In the genomic region with DNA sequence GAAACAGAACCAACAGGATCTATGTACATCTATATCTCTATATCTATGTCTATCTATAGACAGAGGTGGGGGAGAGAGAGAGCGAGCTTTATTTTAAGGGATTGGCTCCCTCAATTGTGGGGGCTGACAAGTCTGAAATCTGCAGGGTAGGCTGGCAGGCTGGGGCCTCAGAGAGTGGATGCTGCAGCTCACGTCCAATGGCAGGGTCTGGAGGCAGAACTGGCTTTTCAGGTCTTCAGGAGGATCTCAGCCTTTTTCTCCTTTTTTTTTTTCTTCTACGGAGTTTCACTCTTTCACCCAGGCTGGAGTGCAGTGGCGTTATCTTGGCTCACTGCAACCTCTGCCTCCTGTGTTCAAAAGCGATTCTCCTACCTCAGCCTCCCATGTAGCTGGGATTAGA, we compare ENCODE assay signal across 13 cellular contexts.
"Had no signal": no experiment of that assay in that cellular context is flagged by ENCODE, and none has a peak within 500 bp of the region (broad histone marks: within the 10 kb centered on the region; RNA-seq: fewer than 3 reads in every experiment).

No MANE protein-coding gene starts in this region.

- H3K27ac ChIP-seq: body of pancreas, colonic mucosa, esophagus muscularis mucosa, right lobe of liver had no signal

- H3K27me3 ChIP-seq: body of pancreas, colonic mucosa, esophagus muscularis mucosa, right lobe of liver, spleen had no signal

- H3K36me3 ChIP-seq: colonic mucosa, esophagus muscularis mucosa, right lobe of liver, spleen had no signal

- H3K27me3 Mint-ChIP-seq: activated CD8-positive, alpha-beta memory T cell treated with anti-CD3 and anti-CD28 coated beads, Interleukin-2, amount 10 ng/mL, durations not matched to agents 7 days and 5 days had no signal

- H3K4me1 ChIP-seq: right lobe of liver had no signal

- ATAC-seq: activated CD8-positive, alpha-beta memory T cell treated with anti-CD3 and anti-CD28 coated beads, Interleukin-2, amount 10 ng/mL, durations not matched to agents 7 days and 5 days; activated naive CD4-positive, alpha-beta T cell treated with anti-CD3 and anti-CD28 coated beads, Interleukin-2, amount 50 U/mL, for 72 hours; activated T-cell treated with anti-CD3 and anti-CD28 coated beads, Interleukin-2, amount 50 U/mL, for 4 hours; body of pancreas; right lobe of liver had no signal

- H3K4me3 ChIP-seq: body of pancreas, colonic mucosa, esophagus muscularis mucosa, right lobe of liver, spleen had no signal

- H3K9me3 ChIP-seq: body of pancreas, colonic mucosa, esophagus muscularis mucosa, right lobe of liver had no signal

- H3K4me3 Mint-ChIP-seq: activated CD8-positive, alpha-beta memory T cell treated with anti-CD3 and anti-CD28 coated beads, Interleukin-2, amount 10 ng/mL, durations not matched to agents 7 days and 5 days; activated T-cell treated with anti-CD3 and anti-CD28 coated beads, Interleukin-2, amount 50 U/mL, for 4 hours; neural crest cell had no signal

- DNase-seq: activated effector memory CD4-positive, alpha-beta T cell treated with Interleukin-2 at 50 U/mL for 16 hours; activated T-cell treated with anti-CD3 and anti-CD28 coated beads, Interleukin-2, amount 50 U/mL, for 4 hours; amygdala; body of pancreas; caudate nucleus; colonic mucosa; right lobe of liver; spleen; T-helper 9 cell had no signal
